1 cellular context compared by ENCODE assay signal in genomic region chr16:87854053-87854906, GRCh38.
TF ChIP-seq lines count a peak whose summit lies in the region.

No MANE protein-coding gene starts in this region.

TF ChIP-seq in H1, 55 proteins besides CTCF, POLR2A, EP300 and RAD21 (continued from another document):
- no peak for TF ChIP-seq NRF1 (IDR thresholded peaks at IDR 0.05; ENCODE audit: low read depth, low read length)
- no peak for TF ChIP-seq EZH2 (IDR thresholded peaks at IDR 0.05; ENCODE audit: low read depth, low read length, severe bottlenecking)
- TF ChIP-seq KDM1A (IDR thresholded peaks at IDR 0.05; ENCODE audit: borderline replicate concordance, low read length) = no peak
